Comparison of ENCODE assay signal across 11 cellular contexts in genomic region chr1:147579532-147580199, GRCh38. TPM values are rescaled to one million over a fixed set of nuclear protein-coding genes. Genes with fewer than 3 reads are reported as not detected.
DNase-seq lines count a peak whose midpoint lies in the region; ATAC-seq, FAIRE-seq and TF ChIP-seq lines count a peak whose summit lies in the region.
"Had no signal": no experiment of that assay in that cellular context is flagged by ENCODE, and none has a peak within 500 bp of the region (broad histone marks: within the 10 kb centered on the region; RNA-seq: fewer than 3 reads in every experiment).

No MANE protein-coding gene starts in this region.

- 28 to 45% methylated on average over 6 of the region's 6 CpGs for WGBS in pancreas, 2 donors

- H3K4me3 ChIP-seq in pancreas: no peak overlapping the region
- H3K4me3 ChIP-seq: dorsolateral prefrontal cortex had no signal

- intact Hi-C loops in pancreas (cut with DNase I): no loop called here

- peaks cover 0 to 3% (median 0%) of the 10 kb centered on the region in 3 donors for H3K4me1 ChIP-seq in pancreas

- no peak for FAIRE-seq in pancreas (lab: Jason Lieb, UNC)

- no peaks in the 10 kb centered on the region for H3K9me3 ChIP-seq in pancreas

- DNase-seq in DMS53 (lab: John Stamatoyannopoulos, UW) (peak; percentile 94), NCI-H187 (lab: John Stamatoyannopoulos, UW) (peak; percentile 76 to 77), dedifferentiated amniotic fluid mesenchymal stem cell (ENCODE audit: extremely low spot score) (peak; percentile 85), pancreas (peak in 2 of 6 donors; percentile 19 to 26)
- no peak for DNase-seq in activated CD4-positive, alpha-beta T cell treated with anti-CD3 and anti-CD28 coated beads for 4 hours
- DNase-seq: activated CD4-positive, alpha-beta T cell treated with anti-CD3 and anti-CD28 coated beads, Interleukin-2, amount 10 ng/mL, durations not matched to agents 7 days and 5 days; trophoblast cell had no signal

- no peaks in the 10 kb centered on the region for H3K36me3 ChIP-seq in pancreas

- ATAC-seq in pancreas: peak; percentile 60 to 93 (median 90)
- no peak for ATAC-seq in HG03521 (IDR thresholded peaks at IDR 0.05; ENCODE audit: unreplicated experiment)
- ATAC-seq in GM21786 (IDR thresholded peaks at IDR 0.05; ENCODE audit: unreplicated experiment): no peak
- no peak for ATAC-seq in HG02678 (IDR thresholded peaks at IDR 0.05; ENCODE audit: unreplicated experiment)

- peak overlapping the region in 3 of 4 donors; percentile 1 to 45 (median 34) for H3K27ac ChIP-seq in pancreas

- no peaks in the 10 kb centered on the region for H3K27me3 ChIP-seq in pancreas
- H3K27me3 ChIP-seq: dorsolateral prefrontal cortex had no signal

- TF ChIP-seq CTCF in pancreas (IDR thresholded peaks at IDR 0.05): no peak

RNA-seq across cellular contexts. Expression of gene BCL9, which starts 38.4 kb away (rescaled TPM):
- total RNA-seq in pancreas: 10 to 100 TPM in 2 of 6 donors, 1 to 10 TPM in 4; 5.9 to 15.6 (median 9.2) TPM
- 1 to 10 TPM; 3.9 to 8.6 TPM for polyA plus RNA-seq in pancreas

Comparison
In these comparisons a context has a peak if more than half of its experiments do, and no peak if none do; other contexts are left out.
1. DNase-seq: peak in DMS53 (single experiment), NCI-H187 (2 of 2) and dedifferentiated amniotic fluid mesenchymal stem cell (single experiment); none in activated CD4-positive, alpha-beta T cell treated with anti-CD3 and anti-CD28 coated beads for 4 hours (0 of 2).
2. ATAC-seq: peak in pancreas (4 of 4); none in HG03521 (single experiment), GM21786 (single experiment) and HG02678 (single experiment).